In the genomic region with DNA sequence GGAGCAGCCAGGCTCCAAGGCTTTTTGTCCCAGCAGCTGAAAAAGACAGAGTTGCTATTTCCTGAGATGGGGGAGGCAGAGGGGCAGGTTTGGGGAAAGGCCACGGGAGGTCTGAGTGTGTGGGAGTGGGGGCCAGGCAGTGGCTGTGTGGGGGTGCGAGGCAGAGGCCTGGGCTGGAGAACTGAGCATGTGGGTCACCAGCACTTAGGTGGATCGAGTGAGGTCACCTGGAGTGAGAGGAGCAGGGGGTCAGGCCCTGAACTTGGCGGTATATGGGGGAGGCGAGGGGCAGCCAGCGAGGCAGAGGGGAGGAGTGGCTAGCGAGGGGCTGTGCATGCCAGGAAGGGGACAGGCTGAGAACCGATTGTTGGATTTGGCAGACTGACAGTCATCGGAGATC, we compare ENCODE assay signal across 1 cellular context.
TF ChIP-seq lines count a peak whose summit lies in the region.

No MANE protein-coding gene starts in this region.

TF ChIP-seq in K562, 482 proteins besides CTCF, POLR2A, EP300 and RAD21:
- TF ChIP-seq TAF1 (IDR thresholded peaks at IDR 0.05; ENCODE audit: control insufficient read depth, extremely low read depth, insufficient read depth, low read length, severe bottlenecking) (no peak), ZBTB33 (CRISPR knock-in tag; IDR thresholded peaks at IDR 0.05) (peak; percentile 54; the same call in 1 of the 2 replicates), EGR1 (conservative IDR thresholded peaks at IDR 0.05) (peak; percentile 48), SAFB (IDR thresholded peaks at IDR 0.05; ENCODE audit: borderline replicate concordance, low read depth, low read length) (no peak), ZBTB26 (CRISPR knock-in tag; IDR thresholded peaks at IDR 0.05) (no peak), KAT2B (IDR thresholded peaks at IDR 0.05; ENCODE audit: low read depth, low read length) (no peak), PRDM10 (IDR thresholded peaks at IDR 0.05; ENCODE audit: partially characterized antibody) (no peak)
